ENCODE assay signal across 1 cellular context in the genomic region with DNA sequence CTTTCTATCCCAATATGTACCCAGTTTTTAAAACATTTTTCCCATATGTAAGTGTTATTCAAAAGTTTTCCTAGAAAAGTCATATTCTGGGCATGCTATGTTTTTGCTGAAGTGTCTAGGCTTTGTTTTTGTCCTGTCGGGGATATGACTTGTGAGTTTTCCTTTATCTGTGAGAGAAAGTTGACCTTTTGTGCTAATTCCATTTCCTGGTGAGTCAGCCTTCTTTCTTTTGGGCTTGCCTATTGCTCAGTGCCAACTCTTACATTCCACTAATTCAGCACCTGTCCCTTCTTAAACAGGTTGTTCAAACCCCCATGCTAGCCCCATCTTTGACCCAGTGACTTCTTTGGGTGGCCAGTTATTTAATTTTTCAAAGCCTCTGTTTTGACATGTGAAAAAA.
TF ChIP-seq lines count a peak whose summit lies in the region.

No MANE protein-coding gene starts in this region.

TF ChIP-seq in WTC11, 78 proteins besides CTCF, POLR2A, EP300 and RAD21 (continued from another document):
- TF ChIP-seq ZSCAN18 (CRISPR knock-in tag; IDR thresholded peaks at IDR 0.05), result no peak
- no peak for TF ChIP-seq OVOL2 (CRISPR knock-in tag; IDR thresholded peaks at IDR 0.05; ENCODE audit: borderline replicate concordance)
- no peak for TF ChIP-seq CREB1 (CRISPR knock-in tag; IDR thresholded peaks at IDR 0.05)
- TF ChIP-seq TP53 (CRISPR knock-in tag; IDR thresholded peaks at IDR 0.05), result no peak
- no peak for TF ChIP-seq ZBTB43 (CRISPR knock-in tag; IDR thresholded peaks at IDR 0.05)
- no peak for TF ChIP-seq SOX15 (CRISPR knock-in tag; IDR thresholded peaks at IDR 0.05)
- no peak for TF ChIP-seq ARID4B (CRISPR knock-in tag; IDR thresholded peaks at IDR 0.05; ENCODE audit: borderline replicate concordance)
- TF ChIP-seq SMAD3 (CRISPR knock-in tag; IDR thresholded peaks at IDR 0.05; ENCODE audit: borderline replicate concordance), result no peak
- TF ChIP-seq ZMAT4 (CRISPR knock-in tag; IDR thresholded peaks at IDR 0.05), result no peak
- TF ChIP-seq NFYB (CRISPR knock-in tag; conservative IDR thresholded peaks at IDR 0.05; ENCODE audit: low read depth), result no peak
- TF ChIP-seq GABPB1 (CRISPR knock-in tag; IDR thresholded peaks at IDR 0.05), result no peak
